In genomic region chr10:13788701-13789447, GRCh38 we compare ENCODE assay signal across 9 cellular contexts.
DNase-seq lines count a peak whose midpoint lies in the region; ATAC-seq and TF ChIP-seq lines count a peak whose summit lies in the region.
"Had no signal": no experiment of that assay in that cellular context is flagged by ENCODE, and none has a peak within 500 bp of the region (broad histone marks: within the 10 kb centered on the region; RNA-seq: fewer than 3 reads in every experiment).

No MANE protein-coding gene starts in this region.

- no peaks in the 10 kb centered on the region for H3K27me3 ChIP-seq in esophagus squamous epithelium
- H3K27me3 ChIP-seq: adrenal gland had no signal

- H3K36me3 Mint-ChIP-seq in nephron progenitor cell (ENCODE audit: low read depth): peaks cover 5% of the 10 kb centered on the region

- H3K27ac ChIP-seq in esophagus squamous epithelium: peak overlapping the region; percentile 12 to 84 (median 72)

- no peak for TF ChIP-seq CTCF in esophagus squamous epithelium (IDR thresholded peaks at IDR 0.05)
- TF ChIP-seq CTCF in nephron progenitor cell (IDR thresholded peaks at IDR 0.05): no peak
- no peak for TF ChIP-seq CTCF in GM13976 (IDR thresholded peaks at IDR 0.05; ENCODE audit: borderline replicate concordance, control extremely low read depth, extremely low read depth, insufficient read depth, missing control alignments)

- WGBS in esophagus squamous epithelium, 2 donors: 53 to 64% methylated on average over 7 to 9 of the region's 9 CpGs

- no peaks in the 10 kb centered on the region for H3K9me3 Mint-ChIP-seq in nephron progenitor cell

- peaks cover 17 to 29% (median 22%) of the 10 kb centered on the region in 3 donors for H3K4me1 ChIP-seq in esophagus squamous epithelium

- no peaks in the 10 kb centered on the region for H3K9me3 ChIP-seq in esophagus squamous epithelium
- H3K9me3 ChIP-seq: adrenal gland had no signal

- H3K4me1 Mint-ChIP-seq in nephron progenitor cell: peaks cover 6% of the 10 kb centered on the region

- peaks cover 0 to 10% (median 0%) of the 10 kb centered on the region in 3 donors for H3K36me3 ChIP-seq in esophagus squamous epithelium
- H3K36me3 ChIP-seq: adrenal gland had no signal

- no peak for TF ChIP-seq POLR2A in esophagus squamous epithelium (IDR thresholded peaks at IDR 0.05)

- peak; percentile 59 for DNase-seq in Ammon's horn (ENCODE audit: low spot score)
- peak; percentile 17 for DNase-seq in NCI-H69 (lab: John Stamatoyannopoulos, UW)
- no peak for DNase-seq in esophagus squamous epithelium (lab: John Stamatoyannopoulos, UW)
- no peak for DNase-seq in nephron progenitor cell
- DNase-seq in GM13976 (ENCODE audit: low spot score): no peak
- no peak for DNase-seq in KBM-7
- no peak for DNase-seq in NCI-H187 (lab: John Stamatoyannopoulos, UW)

- intact Hi-C loops in esophagus squamous epithelium (cut with DNase I): loop anchor here (5.0 to 10.0 kb wide), 2 partner anchors 303 to 406 kb away; no protein-coding TSS in a partner anchor

- peak overlapping the region; percentile 95 for H3K27ac Mint-ChIP-seq in nephron progenitor cell

- ATAC-seq in GM21360 (IDR thresholded peaks at IDR 0.05; ENCODE audit: unreplicated experiment): no peak

- H3K4me3 ChIP-seq in esophagus squamous epithelium: no peak overlapping the region
- H3K4me3 ChIP-seq: adrenal gland had no signal

- H3K27me3 Mint-ChIP-seq in nephron progenitor cell (ENCODE audit: low read depth, poor library complexity): peaks cover 2% of the 10 kb centered on the region

- in situ Hi-C loops in GM13976 (cut with MboI; ENCODE audit: low sequenced_read_pairs, unreplicated experiment) (loop anchor here (25.0 kb wide), 1 partner anchor 427 kb away; no protein-coding TSS in a partner anchor), KBM-7 (cut with MboI; ENCODE audit: low pct_unique_long_range_greater_than_20kb, low sequenced_read_pairs) (no loop called here)

- no peak overlapping the region for H3K4me3 Mint-ChIP-seq in nephron progenitor cell

Comparison
In these comparisons a context has a peak if more than half of its experiments do, and no peak if none do; other contexts are left out.
1. DNase-seq: peak in Ammon's horn (single experiment) and NCI-H69 (single experiment); none in esophagus squamous epithelium (single experiment), nephron progenitor cell (single experiment), GM13976 (single experiment), KBM-7 (single experiment) and NCI-H187 (0 of 2).